ENCODE assay signal across 22 cellular contexts in genomic region chr3:161600185-161600584, GRCh38.
DNase-seq lines count a peak whose midpoint lies in the region; TF ChIP-seq lines count a peak whose summit lies in the region.
"Had no signal": no experiment of that assay in that cellular context is flagged by ENCODE, and none has a peak within 500 bp of the region (broad histone marks: within the 10 kb centered on the region; RNA-seq: fewer than 3 reads in every experiment).

No MANE protein-coding gene starts in this region.

- DNase-seq in NCI-H146 (lab: John Stamatoyannopoulos, UW): peak; percentile 23
- DNase-seq in NCI-H146 treated with DMSO at 0.1 percent for 48 hours (lab: John Stamatoyannopoulos, UW; ENCODE audit: unreplicated experiment): no peak
- peak; percentile 33 for DNase-seq in NCI-H345 treated with DMSO at 0.1 percent for 48 hours (lab: John Stamatoyannopoulos, UW; ENCODE audit: unreplicated experiment)
- peak; percentile 3 for DNase-seq in astrocyte of the spinal cord (ENCODE audit: low read depth, low spot score)
- no peak for DNase-seq in type B pancreatic cell (ENCODE audit: extremely low spot score, unreplicated experiment)
- no peak for DNase-seq in central memory CD4-positive, alpha-beta T cell
- DNase-seq in GF-D8 (lab: John Stamatoyannopoulos, UW): no peak
- DNase-seq in tibial nerve (ENCODE audit: low spot score in 2 of 2): no peak
- DNase-seq: 8988T; activated CD4-positive, CD25-positive, alpha-beta regulatory T cell treated with anti-CD3 and anti-CD28 coated beads, Interleukin-2, amount 50 U/mL, for 72 hours; activated CD8-positive, alpha-beta memory T cell treated with anti-CD3 and anti-CD28 coated beads, Interleukin-2, amount 10 ng/mL, durations not matched to agents 7 days and 5 days; activated effector memory CD4-positive, alpha-beta T cell treated with Interleukin-2 at 50 U/mL for 16 hours; amygdala; DMS79; KBM-7; NCI-H1436 treated with DMSO at 0.1 percent for 48 hours; T-helper 2 cell; transverse colon had no signal

- no peaks in the 10 kb centered on the region for H3K4me1 Mint-ChIP-seq in type B pancreatic cell (ENCODE audit: unreplicated experiment)
- H3K4me1 Mint-ChIP-seq: activated CD8-positive, alpha-beta memory T cell treated with anti-CD3 and anti-CD28 coated beads, Interleukin-2, amount 10 ng/mL, durations not matched to agents 7 days and 5 days; stimulated activated memory B cell treated with anti-CD40 and anti-IgM and Interleukin-4, amounts not matched to agents 10 μg/mL and 1 μg/mL and 100 μg/mL, for 72 hours had no signal

- TF ChIP-seq CTCF in astrocyte of the spinal cord (IDR thresholded peaks at IDR 0.05; ENCODE audit: low read depth, low read length) (no peak), type B pancreatic cell (conservative IDR thresholded peaks at IDR 0.05) (no peak), tibial nerve (IDR thresholded peaks at IDR 0.05) (no peak)

- no peak overlapping the region for H3K27ac Mint-ChIP-seq in type B pancreatic cell
- H3K27ac Mint-ChIP-seq: activated CD8-positive, alpha-beta memory T cell treated with anti-CD3 and anti-CD28 coated beads, Interleukin-2, amount 10 ng/mL, durations not matched to agents 7 days and 5 days; stimulated activated memory B cell treated with anti-CD40 and anti-IgM and Interleukin-4, amounts not matched to agents 10 μg/mL and 1 μg/mL and 100 μg/mL, for 72 hours had no signal

- H3K27me3 ChIP-seq in tibial nerve: no peaks in the 10 kb centered on the region
- H3K27me3 ChIP-seq: BLaER1 treated with 17β-estradiol and CSF1 and Interleukin-3, amounts not matched to agents 10 nM and 100 nM; transverse colon had no signal

- no peak overlapping the region for H3K27ac ChIP-seq in tibial nerve
- H3K27ac ChIP-seq: BLaER1 treated with 17β-estradiol and CSF1 and Interleukin-3, amounts not matched to agents 10 nM and 100 nM; HL-60; prostate gland; transverse colon had no signal

- no peaks in the 10 kb centered on the region for H3K27me3 Mint-ChIP-seq in type B pancreatic cell
- H3K27me3 Mint-ChIP-seq: activated CD8-positive, alpha-beta memory T cell treated with anti-CD3 and anti-CD28 coated beads, Interleukin-2, amount 10 ng/mL, durations not matched to agents 7 days and 5 days; stimulated activated memory B cell treated with anti-CD40 and anti-IgM and Interleukin-4, amounts not matched to agents 10 μg/mL and 1 μg/mL and 100 μg/mL, for 72 hours had no signal

- H3K9me3 ChIP-seq in tibial nerve: no peaks in the 10 kb centered on the region
- H3K9me3 ChIP-seq: BLaER1 treated with 17β-estradiol and CSF1 and Interleukin-3, amounts not matched to agents 10 nM and 100 nM; prostate gland; transverse colon had no signal

- no peaks in the 10 kb centered on the region for H3K36me3 Mint-ChIP-seq in type B pancreatic cell
- H3K36me3 Mint-ChIP-seq: activated CD8-positive, alpha-beta memory T cell treated with anti-CD3 and anti-CD28 coated beads, Interleukin-2, amount 10 ng/mL, durations not matched to agents 7 days and 5 days; stimulated activated memory B cell treated with anti-CD40 and anti-IgM and Interleukin-4, amounts not matched to agents 10 μg/mL and 1 μg/mL and 100 μg/mL, for 72 hours had no signal

- H3K36me3 ChIP-seq in tibial nerve: no peaks in the 10 kb centered on the region
- H3K36me3 ChIP-seq: BLaER1 treated with 17β-estradiol and CSF1 and Interleukin-3, amounts not matched to agents 10 nM and 100 nM; prostate gland; transverse colon had no signal

- no peak for TF ChIP-seq POLR2A in tibial nerve (IDR thresholded peaks at IDR 0.05)

- 88 to 89% methylated on average over 5 of the region's 5 CpGs for WGBS in tibial nerve, 2 donors

- no peaks in the 10 kb centered on the region for H3K9me3 Mint-ChIP-seq in type B pancreatic cell

- no peaks in the 10 kb centered on the region for H3K4me1 ChIP-seq in tibial nerve
- H3K4me1 ChIP-seq: prostate gland, transverse colon had no signal

- peak overlapping the region; percentile 7 for H3K4me3 Mint-ChIP-seq in type B pancreatic cell
- H3K4me3 Mint-ChIP-seq: activated CD8-positive, alpha-beta memory T cell treated with anti-CD3 and anti-CD28 coated beads, Interleukin-2, amount 10 ng/mL, durations not matched to agents 7 days and 5 days; stimulated activated memory B cell treated with anti-CD40 and anti-IgM and Interleukin-4, amounts not matched to agents 10 μg/mL and 1 μg/mL and 100 μg/mL, for 72 hours had no signal

- in situ Hi-C loops in astrocyte of the spinal cord (cut with HindIII; ENCODE audit: low sequenced_read_pairs): no loop called here

- no peak for TF ChIP-seq EP300 in tibial nerve (IDR thresholded peaks at IDR 0.05)

- H3K4me3 ChIP-seq in astrocyte of the spinal cord (ENCODE audit: low read depth, low read length): no peak overlapping the region
- H3K4me3 ChIP-seq in tibial nerve: no peak overlapping the region
- H3K4me3 ChIP-seq: BLaER1 treated with 17β-estradiol and CSF1 and Interleukin-3, amounts not matched to agents 10 nM and 100 nM; prostate gland; transverse colon had no signal

Comparison
In these comparisons a context has a peak if more than half of its experiments do, and no peak if none do; other contexts are left out.
1. DNase-seq: peak in NCI-H146 (single experiment), NCI-H345 treated with DMSO at 0.1 percent for 48 hours (single experiment) and astrocyte of the spinal cord (single experiment); none in NCI-H146 treated with DMSO at 0.1 percent for 48 hours (single experiment), type B pancreatic cell (single experiment), central memory CD4-positive, alpha-beta T cell (single experiment), GF-D8 (single experiment) and tibial nerve (0 of 2).